In the genomic region with DNA sequence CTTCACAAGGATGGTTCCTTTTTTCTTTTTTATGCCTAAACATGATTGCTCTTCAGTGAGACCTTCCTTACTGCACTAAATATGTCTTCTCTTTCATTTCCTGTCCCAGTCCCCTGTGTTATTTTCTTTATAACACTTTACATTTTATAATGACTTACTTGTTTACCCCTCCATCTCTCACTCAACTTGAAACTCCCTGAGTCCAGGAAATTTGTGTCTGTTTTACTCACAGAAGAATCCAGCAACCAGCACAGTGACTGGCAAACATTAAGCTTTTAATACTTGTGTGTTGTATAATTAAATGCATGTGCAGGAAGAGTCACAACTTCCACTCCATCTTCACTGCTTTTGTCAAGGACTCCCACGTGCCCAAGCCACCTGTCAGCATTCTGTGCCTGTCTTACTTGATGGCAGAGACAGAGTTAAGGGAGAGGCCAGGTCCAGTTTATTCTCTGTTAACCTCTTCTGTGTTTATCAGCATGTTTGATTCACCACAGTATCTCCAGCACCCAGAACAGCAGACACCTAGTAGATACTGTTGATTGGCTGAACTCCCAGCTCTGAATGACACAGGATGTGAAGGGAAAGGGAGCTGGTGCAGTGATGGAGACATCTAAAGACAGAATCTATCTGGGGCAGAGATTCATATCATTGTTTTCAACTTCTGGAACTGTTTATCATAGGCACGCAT, we compare ENCODE assay signal across 27 cellular contexts. TPM values are rescaled to one million over a fixed set of nuclear protein-coding genes. Genes with fewer than 3 reads are reported as not detected.
DNase-seq lines count a peak whose midpoint lies in the region; ATAC-seq lines count a peak whose summit lies in the region.
"Had no signal": no experiment of that assay in that cellular context is flagged by ENCODE, and none has a peak within 500 bp of the region (broad histone marks: within the 10 kb centered on the region; RNA-seq: fewer than 3 reads in every experiment).

No MANE protein-coding gene starts in this region.

- peaks cover 9% of the 10 kb centered on the region for H3K4me1 Mint-ChIP-seq in activated naive CD8-positive, alpha-beta T cell treated with anti-CD3 and anti-CD28 coated beads, Interleukin-2, amount 10 ng/mL, durations not matched to agents 7 days and 5 days
- peaks cover 4% of the 10 kb centered on the region for H3K4me1 Mint-ChIP-seq in activated naive CD8-positive, alpha-beta T cell treated with anti-CD3 and anti-CD28 coated beads, Interleukin-2, amount 50 U/mL, for 24 hours
- peaks cover 14% of the 10 kb centered on the region for H3K4me1 Mint-ChIP-seq in T-helper 1 cell treated with Interleukin-12 subunit alpha and Interleukin-12 subunit beta and Interleukin-4 antibody, amounts not matched to agents 30 μg/mL and 1 μg/mL, for 36 hours (ENCODE audit: low read depth)
- H3K4me1 Mint-ChIP-seq in stimulated activated effector memory CD8-positive, alpha-beta T cell treated with anti-CD3 and anti-CD28 coated beads, Interleukin-12 subunit alpha, Interleukin-12 subunit beta, amount 100 ng/mL, for 72 hours: peaks cover 13% of the 10 kb centered on the region
- H3K4me1 Mint-ChIP-seq: activated B cell treated with CpG ODN at 0.5 μM for 24 hours, immature natural killer cell had no signal

- H3K27ac Mint-ChIP-seq in activated naive CD8-positive, alpha-beta T cell treated with anti-CD3 and anti-CD28 coated beads, Interleukin-2, amount 10 ng/mL, durations not matched to agents 7 days and 5 days: no peak overlapping the region
- H3K27ac Mint-ChIP-seq in activated naive CD8-positive, alpha-beta T cell treated with anti-CD3 and anti-CD28 coated beads, Interleukin-2, amount 50 U/mL, for 24 hours: no peak overlapping the region
- peak overlapping the region; percentile 42 for H3K27ac Mint-ChIP-seq in T-helper 1 cell treated with Interleukin-12 subunit alpha and Interleukin-12 subunit beta and Interleukin-4 antibody, amounts not matched to agents 30 μg/mL and 1 μg/mL, for 36 hours
- H3K27ac Mint-ChIP-seq in stimulated activated effector memory CD8-positive, alpha-beta T cell treated with anti-CD3 and anti-CD28 coated beads, Interleukin-12 subunit alpha, Interleukin-12 subunit beta, amount 100 ng/mL, for 72 hours: peak overlapping the region; percentile 33
- H3K27ac Mint-ChIP-seq: activated B cell treated with CpG ODN at 0.5 μM for 24 hours, immature natural killer cell, type B pancreatic cell had no signal

- DNase-seq in NCI-H510A treated with DMSO at 0.1 percent for 48 hours (lab: John Stamatoyannopoulos, UW): peak; percentile 41
- no peak for DNase-seq in NCI-H510A (lab: John Stamatoyannopoulos, UW)
- DNase-seq in activated naive CD8-positive, alpha-beta T cell treated with anti-CD3 and anti-CD28 coated beads, Interleukin-2, amount 10 ng/mL, durations not matched to agents 7 days and 5 days: no peak
- DNase-seq in activated naive CD8-positive, alpha-beta T cell treated with anti-CD3 and anti-CD28 coated beads, Interleukin-2, amount 50 U/mL, for 24 hours: no peak
- no peak for DNase-seq in stimulated activated effector memory CD8-positive, alpha-beta T cell treated with anti-CD3 and anti-CD28 coated beads, Interleukin-12 subunit alpha, Interleukin-12 subunit beta, amount 100 ng/mL, for 72 hours (ENCODE audit: low spot score in 2 of 2)
- DNase-seq in NCI-H345 (lab: John Stamatoyannopoulos, UW): no peak
- DNase-seq: activated B cell treated with CpG ODN at 0.5 μM for 24 hours; activated T-cell treated with anti-CD3 and anti-CD28 coated beads, Interleukin-2, amount 50 U/mL, for 48 hours; AML-193; cerebellar nuclear complex; dorsolateral prefrontal cortex; GDM1; H9; hypothalamus; immature natural killer cell; left colon; NCI-H1092; NCI-H187; Right ventricle myocardium superior; stimulated activated CD4-positive, alpha-beta T cell treated with anti-CD3 and anti-CD28 coated beads, Interleukin-12 subunit alpha, Interleukin-12 subunit beta, amount 100 ng/mL, for 4 hours; stimulated activated CD4-positive, alpha-beta T cell treated with anti-CD3 and anti-CD28 coated beads, Interleukin-4, amount 100 ng/mL, for 1 hour; substantia nigra had no signal

- POLR2A ChIA-PET in activated naive CD8-positive, alpha-beta T cell treated with anti-CD3 and anti-CD28 coated beads, Interleukin-2, amount 10 ng/mL, durations not matched to agents 7 days and 5 days (lab: Charles Lee): no interaction called here

- peaks cover 5% of the 10 kb centered on the region for H3K27me3 Mint-ChIP-seq in activated naive CD8-positive, alpha-beta T cell treated with anti-CD3 and anti-CD28 coated beads, Interleukin-2, amount 10 ng/mL, durations not matched to agents 7 days and 5 days
- H3K27me3 Mint-ChIP-seq in activated naive CD8-positive, alpha-beta T cell treated with anti-CD3 and anti-CD28 coated beads, Interleukin-2, amount 50 U/mL, for 24 hours: peaks cover 6% of the 10 kb centered on the region
- H3K27me3 Mint-ChIP-seq in T-helper 1 cell treated with Interleukin-12 subunit alpha and Interleukin-12 subunit beta and Interleukin-4 antibody, amounts not matched to agents 30 μg/mL and 1 μg/mL, for 36 hours (ENCODE audit: low read depth): peaks cover 12% of the 10 kb centered on the region

- no peaks in the 10 kb centered on the region for H3K9me3 Mint-ChIP-seq in activated naive CD8-positive, alpha-beta T cell treated with anti-CD3 and anti-CD28 coated beads, Interleukin-2, amount 10 ng/mL, durations not matched to agents 7 days and 5 days
- H3K9me3 Mint-ChIP-seq in activated naive CD8-positive, alpha-beta T cell treated with anti-CD3 and anti-CD28 coated beads, Interleukin-2, amount 50 U/mL, for 24 hours: no peaks in the 10 kb centered on the region
- no peaks in the 10 kb centered on the region for H3K9me3 Mint-ChIP-seq in T-helper 1 cell treated with Interleukin-12 subunit alpha and Interleukin-12 subunit beta and Interleukin-4 antibody, amounts not matched to agents 30 μg/mL and 1 μg/mL, for 36 hours
- no peaks in the 10 kb centered on the region for H3K9me3 Mint-ChIP-seq in stimulated activated effector memory CD8-positive, alpha-beta T cell treated with anti-CD3 and anti-CD28 coated beads, Interleukin-12 subunit alpha, Interleukin-12 subunit beta, amount 100 ng/mL, for 72 hours
- H3K9me3 Mint-ChIP-seq: activated B cell treated with CpG ODN at 0.5 μM for 24 hours, H9, immature natural killer cell, type B pancreatic cell had no signal

- no peaks in the 10 kb centered on the region for H3K36me3 Mint-ChIP-seq in activated naive CD8-positive, alpha-beta T cell treated with anti-CD3 and anti-CD28 coated beads, Interleukin-2, amount 10 ng/mL, durations not matched to agents 7 days and 5 days
- no peaks in the 10 kb centered on the region for H3K36me3 Mint-ChIP-seq in activated naive CD8-positive, alpha-beta T cell treated with anti-CD3 and anti-CD28 coated beads, Interleukin-2, amount 50 U/mL, for 24 hours (ENCODE audit: low read depth)
- H3K36me3 Mint-ChIP-seq in T-helper 1 cell treated with Interleukin-12 subunit alpha and Interleukin-12 subunit beta and Interleukin-4 antibody, amounts not matched to agents 30 μg/mL and 1 μg/mL, for 36 hours (ENCODE audit: low read depth): no peaks in the 10 kb centered on the region
- H3K36me3 Mint-ChIP-seq in stimulated activated effector memory CD8-positive, alpha-beta T cell treated with anti-CD3 and anti-CD28 coated beads, Interleukin-12 subunit alpha, Interleukin-12 subunit beta, amount 100 ng/mL, for 72 hours: no peaks in the 10 kb centered on the region
- H3K36me3 Mint-ChIP-seq: immature natural killer cell, type B pancreatic cell had no signal

- ATAC-seq in activated naive CD8-positive, alpha-beta T cell treated with anti-CD3 and anti-CD28 coated beads, Interleukin-2, amount 10 ng/mL, durations not matched to agents 7 days and 5 days (ENCODE audit: low read depth): peak; percentile 60
- no peak for ATAC-seq in activated naive CD8-positive, alpha-beta T cell treated with anti-CD3 and anti-CD28 coated beads, Interleukin-2, amount 50 U/mL, for 24 hours
- ATAC-seq in stimulated activated effector memory CD8-positive, alpha-beta T cell treated with anti-CD3 and anti-CD28 coated beads, Interleukin-12 subunit alpha, Interleukin-12 subunit beta, amount 100 ng/mL, for 72 hours: peak; percentile 43
- no peak for ATAC-seq in GM18909 (IDR thresholded peaks at IDR 0.05; ENCODE audit: poor library complexity, unreplicated experiment)
- ATAC-seq: A549, left colon, sciatic nerve had no signal

- no peak overlapping the region for H3K4me3 Mint-ChIP-seq in activated naive CD8-positive, alpha-beta T cell treated with anti-CD3 and anti-CD28 coated beads, Interleukin-2, amount 10 ng/mL, durations not matched to agents 7 days and 5 days
- no peak overlapping the region for H3K4me3 Mint-ChIP-seq in activated naive CD8-positive, alpha-beta T cell treated with anti-CD3 and anti-CD28 coated beads, Interleukin-2, amount 50 U/mL, for 24 hours
- no peak overlapping the region for H3K4me3 Mint-ChIP-seq in T-helper 1 cell treated with Interleukin-12 subunit alpha and Interleukin-12 subunit beta and Interleukin-4 antibody, amounts not matched to agents 30 μg/mL and 1 μg/mL, for 36 hours
- H3K4me3 Mint-ChIP-seq in stimulated activated effector memory CD8-positive, alpha-beta T cell treated with anti-CD3 and anti-CD28 coated beads, Interleukin-12 subunit alpha, Interleukin-12 subunit beta, amount 100 ng/mL, for 72 hours: no peak overlapping the region
- H3K4me3 Mint-ChIP-seq: activated B cell treated with CpG ODN at 0.5 μM for 24 hours, H9, immature natural killer cell, type B pancreatic cell had no signal

RNA-seq across cellular contexts. Expression of gene SSR3, which starts 42.8 kb away (rescaled TPM):
- total RNA-seq in activated naive CD8-positive, alpha-beta T cell treated with anti-CD3 and anti-CD28 coated beads, Interleukin-2, amount 10 ng/mL, durations not matched to agents 7 days and 5 days: 100 to 1,000 TPM; 113 to 118 TPM

Comparison
In these comparisons a context has a peak if more than half of its experiments do, and no peak if none do; other contexts are left out.
1. ATAC-seq: peak in activated naive CD8-positive, alpha-beta T cell treated with anti-CD3 and anti-CD28 coated beads, Interleukin-2, amount 10 ng/mL, durations not matched to agents 7 days and 5 days (single experiment) and stimulated activated effector memory CD8-positive, alpha-beta T cell treated with anti-CD3 and anti-CD28 coated beads, Interleukin-12 subunit alpha, Interleukin-12 subunit beta, amount 100 ng/mL, for 72 hours (single experiment); none in activated naive CD8-positive, alpha-beta T cell treated with anti-CD3 and anti-CD28 coated beads, Interleukin-2, amount 50 U/mL, for 24 hours (single experiment) and GM18909 (single experiment).
2. H3K27ac Mint-ChIP-seq: peak in T-helper 1 cell treated with Interleukin-12 subunit alpha and Interleukin-12 subunit beta and Interleukin-4 antibody, amounts not matched to agents 30 μg/mL and 1 μg/mL, for 36 hours (single experiment) and stimulated activated effector memory CD8-positive, alpha-beta T cell treated with anti-CD3 and anti-CD28 coated beads, Interleukin-12 subunit alpha, Interleukin-12 subunit beta, amount 100 ng/mL, for 72 hours (single experiment); none in activated naive CD8-positive, alpha-beta T cell treated with anti-CD3 and anti-CD28 coated beads, Interleukin-2, amount 10 ng/mL, durations not matched to agents 7 days and 5 days (single experiment) and activated naive CD8-positive, alpha-beta T cell treated with anti-CD3 and anti-CD28 coated beads, Interleukin-2, amount 50 U/mL, for 24 hours (single experiment).